In the genomic region with DNA sequence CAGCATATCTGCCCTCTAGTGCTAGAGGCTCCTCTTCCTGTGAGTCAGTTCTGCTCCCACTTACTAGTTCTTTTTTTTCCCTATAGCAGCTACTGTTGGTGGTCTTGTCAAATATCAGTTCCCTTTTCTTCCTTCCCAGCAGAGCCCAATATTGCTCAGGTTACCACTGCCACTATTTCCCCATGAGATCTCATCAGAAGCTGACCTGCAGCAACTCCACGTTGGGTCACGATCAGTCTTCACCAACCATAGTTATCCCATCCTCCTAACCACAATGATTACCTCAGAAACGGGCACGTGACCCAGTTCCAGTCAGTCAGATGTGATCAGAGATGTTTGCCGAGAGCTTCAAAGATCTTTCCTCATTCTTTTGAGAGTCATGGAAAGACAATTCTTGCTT, we compare ENCODE assay signal across 24 cellular contexts. TPM values are rescaled to one million over a fixed set of nuclear protein-coding genes. Genes with fewer than 3 reads are reported as not detected.
DNase-seq lines count a peak whose midpoint lies in the region; ATAC-seq and TF ChIP-seq lines count a peak whose summit lies in the region.
"Had no signal": no experiment of that assay in that cellular context is flagged by ENCODE, and none has a peak within 500 bp of the region (broad histone marks: within the 10 kb centered on the region; RNA-seq: fewer than 3 reads in every experiment).

No MANE protein-coding gene starts in this region.

- CTCF ChIA-PET in activated B cell treated with CpG ODN at 0.5 μM for 24 hours (lab: Charles Lee), result interaction anchor here (1.8 kb wide), 1 partner anchor 467 kb away, joined by 9 read pairs; no protein-coding TSS in a partner anchor

- no peak overlapping the region for H3K4me3 Mint-ChIP-seq in H9
- H3K4me3 Mint-ChIP-seq in activated B cell treated with CpG ODN at 0.5 μM for 24 hours, result no peak overlapping the region
- H3K4me3 Mint-ChIP-seq: activated CD4-positive, alpha-beta T cell treated with anti-CD3 and anti-CD28 coated beads, Interleukin-2, amount 10 ng/mL, durations not matched to agents 24 days and 14 days; naive thymus-derived CD8-positive, alpha-beta T cell had no signal

- no peak overlapping the region for H3K9ac ChIP-seq in H9 (ENCODE audit: extremely low read depth, insufficient read length, low read length)
- H3K9ac ChIP-seq: parathyroid adenoma had no signal

- peak; percentile 25 for ATAC-seq in activated B cell treated with CpG ODN at 0.5 μM for 24 hours (ENCODE audit: low read depth)
- ATAC-seq: body of pancreas; naive thymus-derived CD8-positive, alpha-beta T cell; sciatic nerve had no signal

- no peak overlapping the region for H2BK15ac ChIP-seq in H9 (ENCODE audit: low read depth, low read length)

- no peaks in the 10 kb centered on the region; the same call in 1 of the 2 replicates for H3K27me3 Mint-ChIP-seq in H9 (ENCODE audit: low read depth)
- H3K27me3 Mint-ChIP-seq in activated B cell treated with CpG ODN at 0.5 μM for 24 hours, result peaks cover 5% of the 10 kb centered on the region

- no peaks in the 10 kb centered on the region for H3K23me2 ChIP-seq in H9 (ENCODE audit: insufficient read length, low read depth, low read length, poor library complexity, severe bottlenecking)

- no peaks in the 10 kb centered on the region for H3K79me1 ChIP-seq in H9 (ENCODE audit: insufficient read depth, low read depth, low read length, poor library complexity, severe bottlenecking)

- H3T11ph ChIP-seq in H9 (ENCODE audit: low read length), result no peak overlapping the region

- H3K27me3 ChIP-seq in H9 (ENCODE audit: insufficient read depth, low read length) (no peaks in the 10 kb centered on the region), ascending aorta (no peaks in the 10 kb centered on the region)
- H3K27me3 ChIP-seq: body of pancreas, thyroid gland had no signal

- H3K4me1 ChIP-seq in H9 (ENCODE audit: insufficient read depth, low read length), result no peaks in the 10 kb centered on the region
- no peaks in the 10 kb centered on the region for H3K4me1 ChIP-seq in ascending aorta
- H3K4me1 ChIP-seq: body of pancreas, thyroid gland had no signal

- no peak overlapping the region for H2BK120ac ChIP-seq in H9 (ENCODE audit: low read depth, low read length, poor library complexity, severe bottlenecking)

- H3K9me3 Mint-ChIP-seq in H9, result no peaks in the 10 kb centered on the region
- no peaks in the 10 kb centered on the region for H3K9me3 Mint-ChIP-seq in activated B cell treated with CpG ODN at 0.5 μM for 24 hours
- H3K9me3 Mint-ChIP-seq: activated CD4-positive, alpha-beta T cell treated with anti-CD3 and anti-CD28 coated beads, Interleukin-2, amount 10 ng/mL, durations not matched to agents 24 days and 14 days; activated T-helper 2 cell treated with anti-CD3 and anti-CD28 coated beads, Interferon-gamma antibody, Interleukin-2, Interleukin-4, amounts not matched to agents 10 μg/mL and 5 μg/mL and 100 μg/mL, durations not matched to agents 14 hours and 24 hours and 36 hours; naive thymus-derived CD8-positive, alpha-beta T cell had no signal

- H3K27ac ChIP-seq in H9 (ENCODE audit: insufficient read length, low read depth, low read length) (no peak overlapping the region), ascending aorta (no peak overlapping the region)
- H3K27ac ChIP-seq: body of pancreas, parathyroid adenoma, thyroid gland had no signal

- no peak overlapping the region for H4K91ac ChIP-seq in H9 (ENCODE audit: insufficient read length, low read depth, low read length)

- no peak overlapping the region for H3K4ac ChIP-seq in H9 (ENCODE audit: low read depth, low read length)

- TF ChIP-seq CTCF in H9 (conservative IDR thresholded peaks at IDR 0.05) (0 out of 3 replicates have a peak, but pooled peaks have one; percentile 10), NB4 (IDR thresholded peaks at IDR 0.05; ENCODE audit: low read depth, low read length) (peak; percentile 40), activated B cell treated with CpG ODN at 0.5 μM for 24 hours (IDR thresholded peaks at IDR 0.05) (no peak), ascending aorta (IDR thresholded peaks at IDR 0.05) (no peak)

- no peak for TF ChIP-seq POLR2A in NB4 (IDR thresholded peaks at IDR 0.05; ENCODE audit: extremely low read depth, insufficient read length)

- H3K14ac ChIP-seq in H9 (ENCODE audit: insufficient read depth, low read length), result no peak overlapping the region

- H3K27ac Mint-ChIP-seq in H9 (no peak overlapping the region), activated B cell treated with CpG ODN at 0.5 μM for 24 hours (no peak overlapping the region)
- H3K27ac Mint-ChIP-seq: activated CD4-positive, alpha-beta T cell treated with anti-CD3 and anti-CD28 coated beads, Interleukin-2, amount 10 ng/mL, durations not matched to agents 24 days and 14 days; activated T-helper 2 cell treated with anti-CD3 and anti-CD28 coated beads, Interferon-gamma antibody, Interleukin-2, Interleukin-4, amounts not matched to agents 10 μg/mL and 5 μg/mL and 100 μg/mL, durations not matched to agents 14 hours and 24 hours and 36 hours; naive thymus-derived CD8-positive, alpha-beta T cell had no signal

- no peak overlapping the region for H2BK12ac ChIP-seq in H9 (ENCODE audit: insufficient read length, low read depth, low read length)

- H2AFZ ChIP-seq in H9 (ENCODE audit: low read length), result no peak overlapping the region

- no peaks in the 10 kb centered on the region for H4K20me1 ChIP-seq in H9 (ENCODE audit: control insufficient read depth, insufficient read depth, insufficient read length)

- H3K4me2 ChIP-seq in H9 (ENCODE audit: insufficient read depth, insufficient read length, low read length), result no peak overlapping the region

- H3K36me3 ChIP-seq in ascending aorta, result no peaks in the 10 kb centered on the region
- H3K36me3 ChIP-seq: thyroid gland had no signal

- H3K4me3 ChIP-seq in NB4 (ENCODE audit: low read depth, low read length), result no peak overlapping the region
- H3K4me3 ChIP-seq in ascending aorta, result no peak overlapping the region
- H3K4me3 ChIP-seq: body of pancreas, thyroid gland had no signal

- H2BK20ac ChIP-seq in H9 (ENCODE audit: low read depth, low read length, poor library complexity, severe bottlenecking), result no peak overlapping the region

- H2AK5ac ChIP-seq in H9 (ENCODE audit: insufficient read length, low read length), result no peak overlapping the region

- H3K56ac ChIP-seq in H9 (ENCODE audit: insufficient read length, low read depth, low read length), result no peak overlapping the region

- WGBS in H9 (ENCODE audit: extremely low coverage, insufficient read length, low lambda C conversion rate), result no CpG with 5 or more reads among the region's 5 CpGs

- no peaks in the 10 kb centered on the region for H3K36me3 Mint-ChIP-seq in H9 (ENCODE audit: insufficient read depth in 1 of 3, low read depth in 3 of 3)
- no peaks in the 10 kb centered on the region for H3K36me3 Mint-ChIP-seq in activated B cell treated with CpG ODN at 0.5 μM for 24 hours (ENCODE audit: low read depth)
- H3K36me3 Mint-ChIP-seq: naive thymus-derived CD8-positive, alpha-beta T cell had no signal

- H2BK5ac ChIP-seq in H9 (ENCODE audit: insufficient read length, low read length), result no peak overlapping the region

- no peak overlapping the region for H3K18ac ChIP-seq in H9 (ENCODE audit: insufficient read length, low read depth, low read length)

- intact Hi-C loops in activated B cell treated with CpG ODN at 0.5 μM for 24 hours (cut with micrococcal nuclease) (loop anchor here (10.0 kb wide), 1 partner anchor 702 kb away; no protein-coding TSS in a partner anchor), ascending aorta (cut with DNase I) (no loop called here)

- no peak for DNase-seq in H9
- peak; percentile 92 for DNase-seq in NB4 (ENCODE audit: low read depth)
- no peak for DNase-seq in activated B cell treated with CpG ODN at 0.5 μM for 24 hours
- DNase-seq in ascending aorta (ENCODE audit: low spot score in 2 of 2), result no peak
- DNase-seq in hippocampal formation (lab: John Stamatoyannopoulos, UW), result no peak
- DNase-seq in stimulated activated CD4-positive, alpha-beta T cell treated with anti-CD3 and anti-CD28 coated beads, Interleukin-2, amount 100 ng/mL, for 24 hours, result no peak
- no peak for DNase-seq in NCI-H2171 (lab: John Stamatoyannopoulos, UW)
- DNase-seq: activated CD4-positive, alpha-beta T cell treated with anti-CD3 and anti-CD28 coated beads, Interleukin-2, amount 10 ng/mL, durations not matched to agents 24 days and 14 days; body of pancreas; DMS79; mesenchymal stem cell; naive thymus-derived CD8-positive, alpha-beta T cell; NCI-H1092; NCI-H2081 treated with DMSO at 0.1 percent for 48 hours; NCI-H510A; Right ventricle myocardium superior; stimulated activated CD4-positive, alpha-beta T cell treated with anti-CD3 and anti-CD28 coated beads, Interleukin-15, amount 100 ng/mL, for 24 hours; stimulated activated naive CD4-positive, alpha-beta T cell; T-helper 1 cell; thyroid gland had no signal

- no peak overlapping the region for H4K5ac ChIP-seq in H9 (ENCODE audit: insufficient read length, low read depth, low read length)

- H3K4me1 Mint-ChIP-seq in H9 (peaks cover 12 to 15% of the 10 kb centered on the region in 2 experiments), activated B cell treated with CpG ODN at 0.5 μM for 24 hours (peaks cover 23% of the 10 kb centered on the region)

- no peak overlapping the region for H3K23ac ChIP-seq in H9 (ENCODE audit: insufficient read length, low read depth, low read length)

- no peak overlapping the region for H4K8ac ChIP-seq in H9 (replicated peaks; ENCODE audit: insufficient read length, low read depth, low read length)

- H3K9me3 ChIP-seq in H9 (ENCODE audit: control insufficient read depth, low read depth, low read length), result no peaks in the 10 kb centered on the region
- no peaks in the 10 kb centered on the region for H3K9me3 ChIP-seq in ascending aorta
- H3K9me3 ChIP-seq: body of pancreas, thyroid gland had no signal

- H3K79me2 ChIP-seq in H9 (ENCODE audit: insufficient read depth, low read length), result no peaks in the 10 kb centered on the region
- H3K79me2 ChIP-seq: parathyroid adenoma had no signal

- POLR2A ChIA-PET in activated B cell treated with CpG ODN at 0.5 μM for 24 hours (lab: Charles Lee), result interaction anchor here (0.6 kb wide), 1 partner anchor 304 kb away, joined by 6 read pairs; no protein-coding TSS in a partner anchor

RNA-seq across cellular contexts. Expression of a gene that starts 59.7 kb away (rescaled TPM):
- total RNA-seq in H9 (2021) (5.0 and 5.7 TPM in 2 replicates), activated B cell treated with CpG ODN at 0.5 μM for 24 hours (not detected in 2 replicates), ascending aorta (not detected)
- total RNA-seq: activated CD4-positive, alpha-beta T cell treated with anti-CD3 and anti-CD28 coated beads, Interleukin-2, amount 10 ng/mL, durations not matched to agents 24 days and 14 days; activated T-helper 2 cell treated with anti-CD3 and anti-CD28 coated beads, Interferon-gamma antibody, Interleukin-2, Interleukin-4, amounts not matched to agents 10 μg/mL and 5 μg/mL and 100 μg/mL, durations not matched to agents 14 hours and 24 hours and 36 hours; glomerular endothelial cell; naive thymus-derived CD8-positive, alpha-beta T cell; Right ventricle myocardium superior had no signal

Comparison
In these comparisons a context has a peak if more than half of its experiments do, and no peak if none do; other contexts are left out.
1. CTCF ChIP-seq: peak in H9 (single experiment) and NB4 (single experiment); none in activated B cell treated with CpG ODN at 0.5 μM for 24 hours (single experiment) and ascending aorta (0 of 3).